ENCODE assay signal across 9 cellular contexts in the genomic region with DNA sequence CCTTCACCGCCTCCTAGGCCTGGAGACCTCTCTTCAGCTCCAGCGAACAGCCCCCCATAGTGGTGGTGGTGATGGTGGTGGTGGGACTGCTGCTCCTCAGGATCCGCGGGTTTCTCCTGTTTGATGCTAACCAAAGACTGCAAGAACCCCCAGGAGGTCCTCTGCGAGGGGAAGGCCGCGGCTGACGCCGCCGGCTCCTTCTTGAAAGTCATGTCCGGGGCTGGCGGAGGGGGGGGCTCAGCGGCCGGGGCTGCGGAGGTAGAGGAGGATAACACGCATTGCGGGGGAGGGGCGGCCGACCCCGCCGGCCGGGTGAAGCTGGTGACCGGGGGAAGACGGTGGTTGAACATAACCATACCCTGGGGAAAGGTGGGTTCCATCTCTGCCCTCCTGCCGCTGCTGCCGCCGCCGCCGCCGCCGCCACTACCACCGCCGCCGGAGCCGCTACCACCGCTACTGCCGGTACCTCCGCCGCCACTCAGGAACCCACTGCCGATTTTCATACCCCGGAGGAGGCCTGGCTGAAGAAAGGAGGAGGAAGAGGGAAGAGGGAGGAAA. TPM values are rescaled to one million over a fixed set of nuclear protein-coding genes. Genes with fewer than 3 reads are reported as not detected.
A peak's percentile ranks its signal among the peaks of the same experiment; 100 is the strongest.
DNase-seq lines count a peak whose midpoint lies in the region; FAIRE-seq and TF ChIP-seq lines count a peak whose summit lies in the region.
"Had no signal": no experiment of that assay in that cellular context is flagged by ENCODE, and none has a peak within 500 bp of the region (broad histone marks: within the 10 kb centered on the region; RNA-seq: fewer than 3 reads in every experiment).

No MANE protein-coding gene starts in this region.

- DNase-seq in HEK293T (ENCODE audit: extremely low spot score) = peak; percentile 33
- peak in 2 of 3 donors; percentile 63 to 72 for DNase-seq in Peyer's patch
- DNase-seq in astrocyte (ENCODE audit: low read depth) = peak; percentile 35
- peak; percentile 31 for DNase-seq in iPS-NIHi11 (ENCODE audit: low spot score)
- DNase-seq in stimulated activated CD4-positive, alpha-beta T cell treated with anti-CD3 and anti-CD28 coated beads, Interleukin-15, amount 100 ng/mL, for 24 hours = peak; percentile 50
- DNase-seq in MV-4-11 (lab: John Stamatoyannopoulos, UW) = no peak
- no peak for DNase-seq in NCI-H446 treated with DMSO at 0.1 percent for 48 hours (lab: John Stamatoyannopoulos, UW)

- H3K79me2 ChIP-seq in astrocyte (ENCODE audit: insufficient read depth, low read length) = peaks cover 55% of the 10 kb centered on the region

- H3K9me3 ChIP-seq in Peyer's patch (no peaks in the 10 kb centered on the region), astrocyte (ENCODE audit: insufficient read depth, low read depth, low read length) (no peaks in the 10 kb centered on the region)

- no peaks in the 10 kb centered on the region for H3K9me3 Mint-ChIP-seq in astrocyte (ENCODE audit: unreplicated experiment)

- peaks cover 22% of the 10 kb centered on the region for H3K36me3 Mint-ChIP-seq in astrocyte (ENCODE audit: low read depth, unreplicated experiment)

- FAIRE-seq in astrocyte (lab: Jason Lieb, UNC) = no peak
- FAIRE-seq: endometrium had no signal

- peaks cover 44% of the 10 kb centered on the region for H4K20me1 ChIP-seq in astrocyte (ENCODE audit: insufficient read depth, low read length)

- H3K4me3 ChIP-seq in Peyer's patch = peak overlapping the region; percentile 89 to 98 (median 96)
- peak overlapping the region; percentile 76 for H3K4me3 ChIP-seq in astrocyte (ENCODE audit: insufficient read depth, low read depth, low read length)

- POLR2A ChIA-PET in HEK293T (lab: Yijun Ruan, JAX) = interaction anchor here (1.4 kb wide), 1 partner anchor 82 kb away, joined by 3 read pairs; no protein-coding TSS in a partner anchor

- H3K4me2 ChIP-seq in astrocyte (ENCODE audit: low read length) = peak overlapping the region; percentile 95

- CTCF ChIA-PET in HEK293T (lab: Yijun Ruan, JAX) = no interaction called here

- no peaks in the 10 kb centered on the region for H3K27me3 Mint-ChIP-seq in astrocyte (ENCODE audit: low read depth, unreplicated experiment)

- TF ChIP-seq CTCF in GM12872 (IDR thresholded peaks at IDR 0.05; ENCODE audit: insufficient read depth, low read depth, low read length) (0 out of 3 replicates have a peak, but pooled peaks have one; percentile 6), Peyer's patch (IDR thresholded peaks at IDR 0.05) (no peak), astrocyte (IDR thresholded peaks at IDR 0.05; ENCODE audit: insufficient read depth, low read depth, low read length) (no peak)

- peaks cover 38% of the 10 kb centered on the region for H3K4me1 Mint-ChIP-seq in astrocyte (ENCODE audit: low read depth, unreplicated experiment)

- no peak for TF ChIP-seq POLR2A in Peyer's patch (IDR thresholded peaks at IDR 0.05)

- H3K9ac ChIP-seq in astrocyte (ENCODE audit: low read length) = peak overlapping the region; percentile 95

- H3K36me3 ChIP-seq in Peyer's patch (no peaks in the 10 kb centered on the region), astrocyte (ENCODE audit: insufficient read depth, low read length) (peaks cover 36% of the 10 kb centered on the region)

- H3K27ac Mint-ChIP-seq in astrocyte (ENCODE audit: unreplicated experiment) = peak overlapping the region; percentile 95

- H3K4me3 Mint-ChIP-seq in astrocyte (ENCODE audit: unreplicated experiment) = peak overlapping the region; percentile 92

- H3K27me3 ChIP-seq in Peyer's patch = no peaks in the 10 kb centered on the region
- no peaks in the 10 kb centered on the region for H3K27me3 ChIP-seq in astrocyte (ENCODE audit: insufficient read depth, low read length)

- peak overlapping the region; percentile 75 for H2AFZ ChIP-seq in astrocyte (ENCODE audit: low read depth, low read length)

- peak overlapping the region; percentile 87 to 90 (median 88) for H3K27ac ChIP-seq in Peyer's patch
- peak overlapping the region; percentile 91 for H3K27ac ChIP-seq in astrocyte (ENCODE audit: low read depth, low read length)

- H3K4me1 ChIP-seq in Peyer's patch (peaks cover 3 to 42% (median 4%) of the 10 kb centered on the region in 4 donors), astrocyte (ENCODE audit: insufficient read depth, low read length) (peaks cover 26% of the 10 kb centered on the region)

TF ChIP-seq in HEK293T, 16 proteins besides CTCF, POLR2A, EP300 and RAD21:
- TF ChIP-seq HDGF (IDR thresholded peaks at IDR 0.05; ENCODE audit: borderline replicate concordance) = no peak
- TF ChIP-seq TARDBP (IDR thresholded peaks at IDR 0.05) = no peak

RNA-seq across cellular contexts. Expression of gene ZNF281, which starts 0.6 kb away (rescaled TPM):
- total RNA-seq in Peyer's patch (10 to 100 TPM in 1 of 4 donors, 1 to 10 TPM in 3; 6.3 to 12.2 (median 8.7) TPM), astrocyte (36.2 and 39.3 TPM in 2 replicates)

Comparison
In these comparisons a context has a peak if more than half of its experiments do, and no peak if none do; other contexts are left out.
1. DNase-seq: peak in HEK293T (single experiment), Peyer's patch (2 of 3), astrocyte (single experiment), iPS-NIHi11 (single experiment) and stimulated activated CD4-positive, alpha-beta T cell treated with anti-CD3 and anti-CD28 coated beads, Interleukin-15, amount 100 ng/mL, for 24 hours (single experiment); none in MV-4-11 (single experiment) and NCI-H446 treated with DMSO at 0.1 percent for 48 hours (single experiment).